ENCODE assay signal across 15 cellular contexts in the genomic region with DNA sequence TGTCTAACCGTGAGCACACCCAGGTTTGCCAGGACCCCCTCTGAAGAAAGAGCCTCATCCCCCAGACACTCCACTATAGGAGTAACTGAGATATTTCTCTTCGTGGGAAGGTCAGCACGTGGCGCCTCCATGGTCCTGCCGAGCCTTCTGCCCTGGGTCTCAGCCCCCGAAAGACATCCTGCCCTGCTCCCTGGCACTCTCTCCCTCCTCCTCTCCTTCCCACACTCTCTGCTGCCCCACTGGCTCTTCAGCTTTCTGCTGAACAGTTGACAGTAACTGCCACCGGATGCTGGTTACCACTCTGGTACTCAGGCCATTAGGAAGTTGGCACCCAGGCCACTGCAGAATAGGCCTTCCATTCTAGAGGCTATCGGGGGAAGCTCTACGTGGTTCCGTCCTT.
DNase-seq lines count a peak whose midpoint lies in the region; ATAC-seq and TF ChIP-seq lines count a peak whose summit lies in the region.
"Had no signal": no experiment of that assay in that cellular context is flagged by ENCODE, and none has a peak within 500 bp of the region (broad histone marks: within the 10 kb centered on the region; RNA-seq: fewer than 3 reads in every experiment).

No MANE protein-coding gene starts in this region.

- H2AFZ ChIP-seq in H9 (ENCODE audit: low read length), result no peak overlapping the region

- no peaks in the 10 kb centered on the region for H3K79me1 ChIP-seq in H9 (ENCODE audit: insufficient read depth, low read depth, low read length, poor library complexity, severe bottlenecking)

- no peak overlapping the region for H3K4me3 ChIP-seq in CD8-positive, alpha-beta memory T cell (ENCODE audit: low read length)
- H3K4me3 ChIP-seq: GM12878 had no signal

- no peak overlapping the region for H3K14ac ChIP-seq in H9 (ENCODE audit: insufficient read depth, low read length)

- no CpG with 5 or more reads among the region's 10 CpGs for WGBS in H9 (ENCODE audit: extremely low coverage, insufficient read length, low lambda C conversion rate)

- no peaks in the 10 kb centered on the region; the same call in 1 of the 2 replicates for H3K4me1 ChIP-seq in H9 (ENCODE audit: insufficient read depth, low read length)
- no peaks in the 10 kb centered on the region for H3K4me1 ChIP-seq in CD8-positive, alpha-beta memory T cell (ENCODE audit: insufficient read depth, low read length)

- peak overlapping the region; percentile 70 for H3K27ac Mint-ChIP-seq in activated T-helper 17 cell treated with anti-CD3 and anti-CD28 coated beads, Interleukin-2, amount 50 U/mL, for 72 hours
- H3K27ac Mint-ChIP-seq in H9, result no peak overlapping the region; a peak in 1 of 7 replicates
- no peak overlapping the region for H3K27ac Mint-ChIP-seq in CD8-positive, alpha-beta memory T cell
- H3K27ac Mint-ChIP-seq: B cell; CD4-positive, alpha-beta T cell had no signal

- no peak overlapping the region for H3K4me3 Mint-ChIP-seq in activated T-helper 17 cell treated with anti-CD3 and anti-CD28 coated beads, Interleukin-2, amount 50 U/mL, for 72 hours
- no peak overlapping the region; a peak in 1 of 5 replicates for H3K4me3 Mint-ChIP-seq in H9
- no peak overlapping the region for H3K4me3 Mint-ChIP-seq in CD8-positive, alpha-beta memory T cell
- H3K4me3 Mint-ChIP-seq: B cell; CD4-positive, alpha-beta T cell had no signal

- no peak overlapping the region for H2BK12ac ChIP-seq in H9 (ENCODE audit: insufficient read length, low read depth, low read length)

- no peak overlapping the region for H2BK5ac ChIP-seq in H9 (ENCODE audit: insufficient read length, low read length)

- CTCF ChIA-PET in CD8-positive, alpha-beta memory T cell (lab: Charles Lee), result no interaction called here

- no peak overlapping the region for H2BK15ac ChIP-seq in H9 (ENCODE audit: low read depth, low read length)

- no peak overlapping the region for H3K27ac ChIP-seq in H9 (ENCODE audit: insufficient read length, low read depth, low read length)
- H3K27ac ChIP-seq in CD8-positive, alpha-beta memory T cell (ENCODE audit: low read depth, low read length), result no peak overlapping the region

- H4K8ac ChIP-seq in H9 (replicated peaks; ENCODE audit: insufficient read length, low read depth, low read length), result no peak overlapping the region

- H3K4ac ChIP-seq in H9 (ENCODE audit: low read depth, low read length), result no peak overlapping the region

- no peak overlapping the region for H3K18ac ChIP-seq in H9 (ENCODE audit: insufficient read length, low read depth, low read length)

- ATAC-seq in activated T-helper 17 cell treated with anti-CD3 and anti-CD28 coated beads, Interleukin-2, amount 50 U/mL, for 72 hours (replicated peaks), result no peak
- ATAC-seq in omental fat pad (ENCODE audit: low FRiP score) (no peak), GM21367 (IDR thresholded peaks at IDR 0.05; ENCODE audit: unreplicated experiment) (no peak)
- ATAC-seq: GM12878 had no signal

- H3K4me1 Mint-ChIP-seq in activated T-helper 17 cell treated with anti-CD3 and anti-CD28 coated beads, Interleukin-2, amount 50 U/mL, for 72 hours, result peaks cover 5% of the 10 kb centered on the region
- peaks cover 15 to 23% of the 10 kb centered on the region in 2 experiments for H3K4me1 Mint-ChIP-seq in H9
- H3K4me1 Mint-ChIP-seq in CD8-positive, alpha-beta memory T cell, result peaks cover 0 to 9% (median 3%) of the 10 kb centered on the region in 3 donors
- H3K4me1 Mint-ChIP-seq: B cell had no signal

- no peaks in the 10 kb centered on the region for H3K36me3 Mint-ChIP-seq in activated T-helper 17 cell treated with anti-CD3 and anti-CD28 coated beads, Interleukin-2, amount 50 U/mL, for 72 hours (ENCODE audit: low read depth)
- H3K36me3 Mint-ChIP-seq in H9 (ENCODE audit: insufficient read depth in 1 of 3, low read depth in 3 of 3), result peaks cover 0 to 15% (median 10%) of the 10 kb centered on the region in 3 experiments; a peak in 5 of 7 replicates
- H3K36me3 Mint-ChIP-seq in CD8-positive, alpha-beta memory T cell, result peaks cover 0 to 9% (median 3%) of the 10 kb centered on the region in 3 donors

- no peaks in the 10 kb centered on the region for H3K79me2 ChIP-seq in H9 (ENCODE audit: insufficient read depth, low read length)

- H3K9me3 Mint-ChIP-seq in activated T-helper 17 cell treated with anti-CD3 and anti-CD28 coated beads, Interleukin-2, amount 50 U/mL, for 72 hours, result peaks cover 4% of the 10 kb centered on the region
- H3K9me3 Mint-ChIP-seq in H9, result peaks cover 12% of the 10 kb centered on the region in 2 experiments
- peaks cover 0 to 4% (median 3%) of the 10 kb centered on the region in 5 donors for H3K9me3 Mint-ChIP-seq in CD8-positive, alpha-beta memory T cell

- no peaks in the 10 kb centered on the region for H3K36me3 ChIP-seq in CD8-positive, alpha-beta memory T cell (ENCODE audit: insufficient read depth, low read length)

- no peak overlapping the region for H2AK5ac ChIP-seq in H9 (ENCODE audit: insufficient read length, low read length)

- no peaks in the 10 kb centered on the region for H4K20me1 ChIP-seq in H9 (ENCODE audit: control insufficient read depth, insufficient read depth, insufficient read length)

- H3K23ac ChIP-seq in H9 (ENCODE audit: insufficient read length, low read depth, low read length), result no peak overlapping the region

- no peak overlapping the region for H4K5ac ChIP-seq in H9 (ENCODE audit: insufficient read length, low read depth, low read length)

- peak; percentile 28 for DNase-seq in islet precursor cell
- DNase-seq in stimulated activated CD8-positive, alpha-beta memory T cell treated with anti-CD3 and anti-CD28 coated beads, Interleukin-4, amount 100 ng/mL, for 48 hours, result peak; percentile 7
- no peak for DNase-seq in H9
- no peak for DNase-seq in omental fat pad (ENCODE audit: low spot score)
- no peak for DNase-seq in CD8-positive, alpha-beta memory T cell
- DNase-seq: C1 segment of cervical spinal cord; CD4-positive, alpha-beta T cell; DMS79; GOT3; HCEC 1CT; IMR-90 had no signal

- H2BK120ac ChIP-seq in H9 (ENCODE audit: low read depth, low read length, poor library complexity, severe bottlenecking), result no peak overlapping the region

- H2BK20ac ChIP-seq in H9 (ENCODE audit: low read depth, low read length, poor library complexity, severe bottlenecking), result no peak overlapping the region

- POLR2A ChIA-PET in CD8-positive, alpha-beta memory T cell (lab: Charles Lee), result no interaction called here

- no peaks in the 10 kb centered on the region for H3K27me3 ChIP-seq in H9 (ENCODE audit: insufficient read depth, low read length)
- no peaks in the 10 kb centered on the region for H3K27me3 ChIP-seq in CD8-positive, alpha-beta memory T cell (ENCODE audit: insufficient read depth, low read length, poor library complexity, severe bottlenecking)

- H3K56ac ChIP-seq in H9 (ENCODE audit: insufficient read length, low read depth, low read length), result no peak overlapping the region

- no peaks in the 10 kb centered on the region for H3K9me3 ChIP-seq in H9 (ENCODE audit: control insufficient read depth, low read depth, low read length)
- no peaks in the 10 kb centered on the region for H3K9me3 ChIP-seq in CD8-positive, alpha-beta memory T cell (ENCODE audit: low read length)

- no peak overlapping the region for H4K91ac ChIP-seq in H9 (ENCODE audit: insufficient read length, low read depth, low read length)

- H3K23me2 ChIP-seq in H9 (ENCODE audit: insufficient read length, low read depth, low read length, poor library complexity, severe bottlenecking), result no peaks in the 10 kb centered on the region

- H3K4me2 ChIP-seq in H9 (ENCODE audit: insufficient read depth, insufficient read length, low read length), result no peak overlapping the region

- peaks cover 8% of the 10 kb centered on the region for H3K27me3 Mint-ChIP-seq in activated T-helper 17 cell treated with anti-CD3 and anti-CD28 coated beads, Interleukin-2, amount 50 U/mL, for 72 hours
- H3K27me3 Mint-ChIP-seq in H9 (ENCODE audit: low read depth), result peaks cover 8% of the 10 kb centered on the region
- peaks cover 2 to 5% of the 10 kb centered on the region in 2 donors for H3K27me3 Mint-ChIP-seq in CD8-positive, alpha-beta memory T cell
- H3K27me3 Mint-ChIP-seq: CD4-positive, alpha-beta T cell had no signal

- TF ChIP-seq CTCF in H9 (conservative IDR thresholded peaks at IDR 0.05) (no peak), omental fat pad (IDR thresholded peaks at IDR 0.05) (no peak)

- H3K9ac ChIP-seq in H9 (ENCODE audit: extremely low read depth, insufficient read length, low read length), result no peak overlapping the region

- H3T11ph ChIP-seq in H9 (ENCODE audit: low read length), result no peak overlapping the region

Comparison
In these comparisons a context has a peak if more than half of its experiments do, and no peak if none do; other contexts are left out.
1. DNase-seq: peak in islet precursor cell (single experiment) and stimulated activated CD8-positive, alpha-beta memory T cell treated with anti-CD3 and anti-CD28 coated beads, Interleukin-4, amount 100 ng/mL, for 48 hours (single experiment); none in H9 (single experiment), omental fat pad (single experiment) and CD8-positive, alpha-beta memory T cell (0 of 5).